Comparison of ENCODE assay signal across 8 cellular contexts in the genomic region with DNA sequence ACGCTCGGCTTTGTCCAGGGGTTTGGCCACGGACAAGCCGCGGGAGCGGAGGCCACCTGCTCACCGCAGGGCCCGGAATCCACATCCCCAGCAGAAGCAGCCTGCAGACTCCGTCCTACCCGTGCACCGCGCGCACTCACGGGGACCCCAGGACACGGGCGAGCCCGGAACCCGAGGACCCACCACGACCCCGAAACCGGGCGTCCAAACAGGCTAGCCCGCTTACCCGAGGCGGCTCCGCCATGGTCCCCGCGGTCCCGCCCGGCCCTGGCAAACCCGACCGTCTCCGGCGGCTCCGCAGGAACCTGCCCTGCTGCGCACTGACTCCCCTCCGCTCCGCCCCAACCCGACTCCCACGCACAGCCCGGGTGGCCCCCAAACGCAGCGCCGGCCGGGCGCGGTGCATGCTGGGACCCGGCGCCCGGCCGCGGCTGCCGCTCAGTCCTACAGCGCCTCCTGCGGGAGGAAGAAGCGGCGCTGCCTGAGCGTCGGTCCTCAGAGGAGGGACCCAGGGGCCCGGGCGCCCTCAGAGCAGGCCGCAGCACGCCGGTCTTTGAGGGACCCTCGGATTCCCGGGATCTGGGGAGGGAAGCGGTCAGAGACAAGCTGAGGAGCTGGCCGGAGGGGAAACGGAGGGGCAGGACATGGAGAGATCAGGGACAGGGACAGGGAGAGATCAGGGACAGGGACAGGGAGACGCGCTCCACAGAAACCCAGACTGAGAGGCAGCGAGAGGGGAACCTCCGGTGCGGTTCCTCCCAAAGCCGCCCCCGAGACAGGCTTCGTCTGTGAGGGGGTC. TPM values are rescaled to one million over a fixed set of nuclear protein-coding genes. Genes with fewer than 3 reads are reported as not detected.
A peak's percentile ranks its signal among the peaks of the same experiment; 100 is the strongest.
DNase-seq lines count a peak whose midpoint lies in the region; ATAC-seq and TF ChIP-seq lines count a peak whose summit lies in the region.

A gene with protein sequence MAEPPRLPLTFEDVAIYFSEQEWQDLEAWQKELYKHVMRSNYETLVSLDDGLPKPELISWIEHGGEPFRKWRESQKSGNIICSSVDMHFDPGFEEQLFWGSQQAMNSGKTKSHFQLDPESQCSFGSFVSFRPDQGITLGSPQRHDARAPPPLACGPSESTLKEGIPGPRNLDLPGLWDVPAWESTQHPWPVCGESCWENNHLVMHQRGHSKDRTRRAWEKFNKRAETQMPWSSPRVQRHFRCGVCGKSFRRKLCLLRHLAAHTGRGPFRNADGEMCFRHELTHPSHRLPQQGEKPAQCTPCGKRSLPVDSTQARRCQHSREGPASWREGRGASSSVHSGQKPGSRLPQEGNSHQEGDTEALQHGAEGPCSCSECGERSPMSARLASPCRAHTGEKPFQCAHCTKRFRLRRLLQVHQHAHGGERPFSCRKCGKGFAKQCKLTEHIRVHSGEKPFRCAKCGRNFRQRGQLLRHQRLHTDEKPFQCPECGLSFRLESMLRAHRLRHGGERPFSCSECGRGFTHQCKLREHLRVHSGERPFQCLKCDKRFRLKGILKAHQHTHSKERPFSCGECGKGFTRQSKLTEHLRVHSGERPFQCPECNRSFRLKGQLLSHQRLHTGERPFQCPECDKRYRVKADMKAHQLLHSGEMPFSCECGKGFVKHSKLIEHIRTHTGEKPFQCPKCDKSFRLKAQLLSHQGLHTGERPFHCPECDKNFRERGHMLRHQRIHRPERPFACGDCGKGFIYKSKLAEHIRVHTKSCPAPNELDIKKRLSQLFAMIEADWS (minus strand): TSS at position 322 of the 799 bp plus-strand sequence. CDS start 78 bp downstream, at position 244.

- peak within 1 kb of the TSS; percentile 71 for H3K4me2 ChIP-seq in DOHH2 (ENCODE audit: low read length)

- H3K36me3 Mint-ChIP-seq in activated T-cell treated with anti-CD3 and anti-CD28 coated beads, Interleukin-2, amount 50 U/mL, for 72 hours (ENCODE audit: insufficient read depth in 2 of 2) = peaks cover 1 to 7% of the 10 kb centered on the region in 2 donors
- H3K36me3 Mint-ChIP-seq in natural killer cell = no peaks in the 10 kb centered on the region

- peak within 1 kb of the TSS; percentile 96 to 100 for H3K4me3 Mint-ChIP-seq in activated T-cell treated with anti-CD3 and anti-CD28 coated beads, Interleukin-2, amount 50 U/mL, for 72 hours
- H3K4me3 Mint-ChIP-seq in natural killer cell = peak within 1 kb of the TSS; percentile 99

- H3K9me3 Mint-ChIP-seq in activated T-cell treated with anti-CD3 and anti-CD28 coated beads, Interleukin-2, amount 50 U/mL, for 72 hours = no peaks in the 10 kb centered on the region
- no peaks in the 10 kb centered on the region for H3K9me3 Mint-ChIP-seq in natural killer cell

- peak; percentile 58 for DNase-seq in KG1 (lab: John Stamatoyannopoulos, UW)
- DNase-seq in Panc1 (ENCODE audit: low read depth, low spot score) = peak; percentile 33
- DNase-seq in activated T-cell treated with anti-CD3 and anti-CD28 coated beads, Interleukin-2, amount 50 U/mL, for 72 hours = peak; percentile 97
- DNase-seq in fibroblast of gingiva (ENCODE audit: low read depth) = peak; percentile 86
- peak; percentile 88 for DNase-seq in natural killer cell
- peak; percentile 84 to 94 (median 86) for DNase-seq in stimulated activated naive CD4-positive, alpha-beta T cell (lab: John Stamatoyannopoulos, UW)

- H3K36me3 ChIP-seq in DOHH2 (ENCODE audit: control insufficient read depth, low read length) = peaks cover 12% of the 10 kb centered on the region
- no peaks in the 10 kb centered on the region for H3K36me3 ChIP-seq in Panc1 (ENCODE audit: control insufficient read depth, insufficient read depth, low read length)

- H3K4me1 ChIP-seq in DOHH2 (ENCODE audit: control insufficient read depth, low read length) = peaks cover 29% of the 10 kb centered on the region
- no peaks in the 10 kb centered on the region for H3K4me1 ChIP-seq in Panc1 (ENCODE audit: control insufficient read depth, insufficient read depth, low read length)

- peaks cover 7% of the 10 kb centered on the region for H3F3A ChIP-seq in DOHH2 (ENCODE audit: control insufficient read depth, insufficient read depth)

- no peaks in the 10 kb centered on the region for H3K9me2 ChIP-seq in DOHH2 (replicated peaks; ENCODE audit: control insufficient read depth, low read length)

- in situ Hi-C loops in Panc1 (cut with HindIII; ENCODE audit: low pct_unique_long_range_greater_than_20kb, low sequenced_read_pairs) = no loop called here

- intact Hi-C loops in Panc1 (cut with micrococcal nuclease; ENCODE audit: unreplicated experiment) (no loop called here), natural killer cell (cut with micrococcal nuclease) (loop anchor here (1.0 to 10.0 kb wide), 7 partner anchors 26 to 206 kb away; a partner anchor contains a TSS)

- peaks cover 46% of the 10 kb centered on the region for H3K79me2 ChIP-seq in DOHH2 (ENCODE audit: control insufficient read depth, low read length)

- H3K9me3 ChIP-seq in DOHH2 (ENCODE audit: control insufficient read depth, insufficient read depth, low read length) (no peaks in the 10 kb centered on the region), Panc1 (ENCODE audit: control insufficient read depth, insufficient read depth, low read depth, low read length) (no peaks in the 10 kb centered on the region)

- peak within 1 kb of the TSS; percentile 98 for H3K27ac Mint-ChIP-seq in activated T-cell treated with anti-CD3 and anti-CD28 coated beads, Interleukin-2, amount 50 U/mL, for 72 hours
- peak within 1 kb of the TSS; percentile 95 to 97 for H3K27ac Mint-ChIP-seq in natural killer cell

- no peaks in the 10 kb centered on the region for H4K20me1 ChIP-seq in DOHH2 (ENCODE audit: control insufficient read depth, insufficient read depth, low read depth, low read length)

- peaks cover 33% of the 10 kb centered on the region for H3K4me1 Mint-ChIP-seq in activated T-cell treated with anti-CD3 and anti-CD28 coated beads, Interleukin-2, amount 50 U/mL, for 72 hours (ENCODE audit: low read depth)
- peaks cover 39 to 47% of the 10 kb centered on the region in 2 donors for H3K4me1 Mint-ChIP-seq in natural killer cell

- peak; percentile 87 for ATAC-seq in GM21737 (IDR thresholded peaks at IDR 0.05; ENCODE audit: unreplicated experiment)
- ATAC-seq in Panc1 = peak; percentile 95
- ATAC-seq in activated T-cell treated with anti-CD3 and anti-CD28 coated beads, Interleukin-2, amount 50 U/mL, for 72 hours (replicated peaks in 1 of 2) = peak; percentile 88 to 90
- peak; percentile 83 to 96 (median 85) for ATAC-seq in natural killer cell

- POLR2A ChIA-PET in Panc1 (lab: Charles Lee) = interaction anchor here (0.7 kb wide), 1 partner anchor 90 kb away, joined by 3 read pairs; no protein-coding TSS in a partner anchor

- BruUV-seq in Panc1 (replicated peaks; lab: Mats Ljungman, UMichigan) = no TSS peak

- CTCF ChIA-PET in Panc1 (lab: Charles Lee) = no interaction called here

- H3K27me3 ChIP-seq in DOHH2 (ENCODE audit: control insufficient read depth, low read length) (no peaks in the 10 kb centered on the region), Panc1 (ENCODE audit: control insufficient read depth, insufficient read depth, low read length) (no peaks in the 10 kb centered on the region)

- H3K27ac ChIP-seq in DOHH2 (ENCODE audit: low read depth, low read length) (peak within 1 kb of the TSS; percentile 84), Panc1 (ENCODE audit: low read length) (peak within 1 kb of the TSS; percentile 87)

- no peaks in the 10 kb centered on the region for H3K27me3 Mint-ChIP-seq in activated T-cell treated with anti-CD3 and anti-CD28 coated beads, Interleukin-2, amount 50 U/mL, for 72 hours (ENCODE audit: low read depth)
- no peaks in the 10 kb centered on the region for H3K27me3 Mint-ChIP-seq in natural killer cell (ENCODE audit: low read depth in 2 of 2)

- peak within 1 kb of the TSS; percentile 90 for H3K4me3 ChIP-seq in DOHH2 (ENCODE audit: low read length)
- peak within 1 kb of the TSS; percentile 81 to 87 for H3K4me3 ChIP-seq in Panc1 (ENCODE audit: low read depth in 2 of 2, low read length in 2 of 2)

- peak; percentile 88 for TF ChIP-seq CTCF in DOHH2 (IDR thresholded peaks at IDR 0.05; ENCODE audit: low read depth, low read length, poor library complexity, severe bottlenecking)
- TF ChIP-seq CTCF in Panc1 (IDR thresholded peaks at IDR 0.05) = peak; percentile 99
- peak; percentile 90 for TF ChIP-seq CTCF in natural killer cell (IDR thresholded peaks at IDR 0.05)

RNA-seq across cellular contexts. Expression of the gene that starts here (rescaled TPM):
- 10.1 TPM for total RNA-seq in Panc1 (2021; ENCODE audit: unreplicated experiment)
- polyA plus RNA-seq in Panc1 (2012; ENCODE audit: insufficient read length) = 7.8 TPM
- total RNA-seq in activated T-cell treated with anti-CD3 and anti-CD28 coated beads, Interleukin-2, amount 50 U/mL, for 72 hours = 1 to 10 TPM; 5.6 to 7.3 TPM
- total RNA-seq in natural killer cell = 1 to 10 TPM; 3.2 to 9.1 (median 4.6) TPM

Comparison
In these comparisons a context has a peak if more than half of its experiments do, and no peak if none do; other contexts are left out.
1. Peak in every context shown above with its lines: DNase-seq, ATAC-seq, H3K4me3 ChIP-seq and H3K27ac ChIP-seq.
2. DNase-seq: peak in every context shown above with its lines; median percentile 97 in activated T-cell treated with anti-CD3 and anti-CD28 coated beads, Interleukin-2, amount 50 U/mL, for 72 hours; 88 in natural killer cell; 86 in fibroblast of gingiva; 86 in stimulated activated naive CD4-positive, alpha-beta T cell; 58 in KG1; 33 in Panc1.